ENCODE assay signal across 8 cellular contexts in genomic region chr6:111873178-111874029, GRCh38. TPM values are rescaled to one million over a fixed set of nuclear protein-coding genes. Genes with fewer than 3 reads are reported as not detected.
A peak's percentile ranks its signal among the peaks of the same experiment; 100 is the strongest.
DNase-seq lines count a peak whose midpoint lies in the region; ATAC-seq and TF ChIP-seq lines count a peak whose summit lies in the region.

Gene FYN (minus strand): TSS chr6:111873452. CDS start chr6:111720051, 153,401 bp downstream.

- peak within 1 kb of the TSS; percentile 100 for H3K27ac Mint-ChIP-seq in activated naive CD4-positive, alpha-beta T cell treated with anti-CD3 and anti-CD28 coated beads, Interleukin-2, amount 50 U/mL, for 24 hours

- H3K36me3 ChIP-seq in GM06990 (ENCODE audit: control insufficient read depth, insufficient read depth, low read length) (no peaks in the 10 kb centered on the region), testis (ENCODE audit: low read depth, missing control alignments) (no peaks in the 10 kb centered on the region)

- intact Hi-C loops in testis (cut with DNase I; ENCODE audit: low total_unique reads) = loop anchor here (5.0 kb wide), 1 partner anchor 169 kb away; no protein-coding TSS in a partner anchor

- no peaks in the 10 kb centered on the region for H3K9me3 Mint-ChIP-seq in activated naive CD4-positive, alpha-beta T cell treated with anti-CD3 and anti-CD28 coated beads, Interleukin-2, amount 50 U/mL, for 24 hours

- TF ChIP-seq POLR2A in testis (IDR thresholded peaks at IDR 0.05) = peak; percentile 82

- ATAC-seq in HG02588 (IDR thresholded peaks at IDR 0.05; ENCODE audit: unreplicated experiment) (peak; percentile 97), SK-N-SH treated with all-trans-retinoic acid at 6 μM for 48 hours (peak; percentile 98), omental fat pad (ENCODE audit: low FRiP score) (peak; percentile 99)

- no peaks in the 10 kb centered on the region for H3K9me3 ChIP-seq in testis

- H3K4me1 Mint-ChIP-seq in activated naive CD4-positive, alpha-beta T cell treated with anti-CD3 and anti-CD28 coated beads, Interleukin-2, amount 50 U/mL, for 24 hours = peaks cover 44% of the 10 kb centered on the region

- H3K4me1 ChIP-seq in testis = peaks cover 12% of the 10 kb centered on the region

- peaks cover 24% of the 10 kb centered on the region for H3K36me3 Mint-ChIP-seq in activated naive CD4-positive, alpha-beta T cell treated with anti-CD3 and anti-CD28 coated beads, Interleukin-2, amount 50 U/mL, for 24 hours

- 0 to 1% methylated on average over 21 to 42 of the region's 75 CpGs for WGBS in testis, 2 donors

- peak within 1 kb of the TSS; percentile 63 to 79 for H3K27ac ChIP-seq in testis

- no peaks in the 10 kb centered on the region for H3K27me3 Mint-ChIP-seq in activated naive CD4-positive, alpha-beta T cell treated with anti-CD3 and anti-CD28 coated beads, Interleukin-2, amount 50 U/mL, for 24 hours

- H3K4me3 ChIP-seq in GM06990 (replicated peaks; ENCODE audit: low read depth, low read length) = peak within 1 kb of the TSS; percentile 58
- peak within 1 kb of the TSS; percentile 76 to 79 for H3K4me3 ChIP-seq in testis

- H3K27me3 ChIP-seq in GM06990 (replicated peaks; ENCODE audit: control insufficient read depth, insufficient read depth, low read length) (no peaks in the 10 kb centered on the region), testis (no peaks in the 10 kb centered on the region)

- peak within 1 kb of the TSS; percentile 99 for H3K4me3 Mint-ChIP-seq in activated naive CD4-positive, alpha-beta T cell treated with anti-CD3 and anti-CD28 coated beads, Interleukin-2, amount 50 U/mL, for 24 hours

- TF ChIP-seq CTCF in GM06990 (IDR thresholded peaks at IDR 0.05; ENCODE audit: insufficient read depth, low read length, poor library complexity, severe bottlenecking) (peak; percentile 32), omental fat pad (IDR thresholded peaks at IDR 0.05) (no peak), testis (IDR thresholded peaks at IDR 0.05) (peak; percentile 34 to 59 (median 35))

- peak; percentile 97 for DNase-seq in GM06990 (ENCODE audit: extremely low read depth, insufficient read length)
- peak; percentile 94 for DNase-seq in NCI-H1092 (lab: John Stamatoyannopoulos, UW)
- no peak for DNase-seq in glomerular endothelial cell (ENCODE audit: extremely low read depth, low read depth, low spot score)
- DNase-seq in omental fat pad (ENCODE audit: low spot score) = peak; percentile 94
- DNase-seq in testis = peak; percentile 99

TF ChIP-seq in SK-N-SH treated with all-trans-retinoic acid at 6 μM for 48 hours, 23 proteins besides CTCF, POLR2A, EP300 and RAD21:
- no peak for TF ChIP-seq ISL1 (CRISPR knock-in tag; IDR thresholded peaks at IDR 0.05)
- no peak for TF ChIP-seq PPARA (CRISPR knock-in tag; IDR thresholded peaks at IDR 0.05; ENCODE audit: borderline replicate concordance)
- TF ChIP-seq ARNTL (CRISPR knock-in tag; IDR thresholded peaks at IDR 0.05; ENCODE audit: borderline replicate concordance, low read depth) = no peak
- no peak for TF ChIP-seq ESRRG (CRISPR knock-in tag; IDR thresholded peaks at IDR 0.05)
- TF ChIP-seq CSDC2 (CRISPR knock-in tag; IDR thresholded peaks at IDR 0.05) = no peak
- no peak for TF ChIP-seq ZFP30 (CRISPR knock-in tag; IDR thresholded peaks at IDR 0.05)
- TF ChIP-seq, protein P1, sequence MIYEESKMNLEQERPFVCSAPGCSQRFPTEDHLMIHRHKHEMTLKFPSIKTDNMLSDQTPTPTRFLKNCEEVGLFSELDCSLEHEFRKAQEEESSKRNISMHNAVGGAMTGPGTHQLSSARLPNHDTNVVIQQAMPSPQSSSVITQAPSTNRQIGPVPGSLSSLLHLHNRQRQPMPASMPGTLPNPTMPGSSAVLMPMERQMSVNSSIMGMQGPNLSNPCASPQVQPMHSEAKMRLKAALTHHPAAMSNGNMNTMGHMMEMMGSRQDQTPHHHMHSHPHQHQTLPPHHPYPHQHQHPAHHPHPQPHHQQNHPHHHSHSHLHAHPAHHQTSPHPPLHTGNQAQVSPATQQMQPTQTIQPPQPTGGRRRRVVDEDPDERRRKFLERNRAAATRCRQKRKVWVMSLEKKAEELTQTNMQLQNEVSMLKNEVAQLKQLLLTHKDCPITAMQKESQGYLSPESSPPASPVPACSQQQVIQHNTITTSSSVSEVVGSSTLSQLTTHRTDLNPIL (CRISPR knock-in tag; IDR thresholded peaks at IDR 0.05; ENCODE audit: low read depth) = no peak
- no peak for TF ChIP-seq BACH2 (CRISPR knock-in tag; IDR thresholded peaks at IDR 0.05; ENCODE audit: borderline replicate concordance)
- TF ChIP-seq, protein P2, sequence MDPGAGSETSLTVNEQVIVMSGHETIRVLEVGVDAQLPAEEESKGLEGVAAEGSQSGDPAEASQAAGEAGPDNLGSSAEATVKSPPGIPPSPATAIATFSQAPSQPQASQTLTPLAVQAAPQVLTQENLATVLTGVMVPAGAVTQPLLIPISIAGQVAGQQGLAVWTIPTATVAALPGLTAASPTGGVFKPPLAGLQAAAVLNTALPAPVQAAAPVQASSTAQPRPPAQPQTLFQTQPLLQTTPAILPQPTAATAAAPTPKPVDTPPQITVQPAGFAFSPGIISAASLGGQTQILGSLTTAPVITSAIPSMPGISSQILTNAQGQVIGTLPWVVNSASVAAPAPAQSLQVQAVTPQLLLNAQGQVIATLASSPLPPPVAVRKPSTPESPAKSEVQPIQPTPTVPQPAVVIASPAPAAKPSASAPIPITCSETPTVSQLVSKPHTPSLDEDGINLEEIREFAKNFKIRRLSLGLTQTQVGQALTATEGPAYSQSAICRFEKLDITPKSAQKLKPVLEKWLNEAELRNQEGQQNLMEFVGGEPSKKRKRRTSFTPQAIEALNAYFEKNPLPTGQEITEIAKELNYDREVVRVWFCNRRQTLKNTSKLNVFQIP (CRISPR knock-in tag; IDR thresholded peaks at IDR 0.05; ENCODE audit: borderline replicate concordance, low read depth) = no peak
- TF ChIP-seq OSR1 (CRISPR knock-in tag; IDR thresholded peaks at IDR 0.05) = no peak
- TF ChIP-seq TCF4 (CRISPR knock-in tag; IDR thresholded peaks at IDR 0.05; ENCODE audit: borderline replicate concordance) = no peak
TF ChIP-seq in SK-N-SH treated with all-trans-retinoic acid at 6 μM for 48 hours: peak in this region for 0.

RNA-seq across cellular contexts. Expression of gene FYN, which starts in this region (rescaled TPM):
- total RNA-seq in glomerular endothelial cell = 181 and 208 TPM in 2 replicates
- 100 to 1,000 TPM; 108 to 281 (median 186) TPM for total RNA-seq in omental fat pad
- 100 to 1,000 TPM; 104 to 145 TPM for total RNA-seq in testis
- polyA plus RNA-seq in testis (ENCODE audit: insufficient read depth, low read depth, low replicate concordance) = 74.0 TPM

Comparison
In these comparisons a context has a peak if more than half of its experiments do, and no peak if none do; other contexts are left out.
1. CTCF ChIP-seq: peak in GM06990 (single experiment) and testis (3 of 3); none in omental fat pad (0 of 3).
2. Peak in every context shown above with its lines, with median percentiles within 50 percentile points of each other: ATAC-seq.